In genomic region chr1:185062710-185063370, GRCh38 we compare ENCODE assay signal across 2 cellular contexts.
TF ChIP-seq lines count a peak whose summit lies in the region.

No MANE protein-coding gene starts in this region.

TF ChIP-seq in IMR-90, 13 proteins besides CTCF, POLR2A, EP300 and RAD21:
- TF ChIP-seq SMC3 (IDR thresholded peaks at IDR 0.05; ENCODE audit: low read depth, low read length): no peak
- no peak for TF ChIP-seq MXI1 (IDR thresholded peaks at IDR 0.05; ENCODE audit: borderline replicate concordance, low read depth, low read length)

TF ChIP-seq in GM12878, 131 proteins besides CTCF, POLR2A, EP300 and RAD21:
- TF ChIP-seq E2F8 (IDR thresholded peaks at IDR 0.05; ENCODE audit: low read depth, partially characterized antibody) (no peak), BCL3 (IDR thresholded peaks at IDR 0.05; ENCODE audit: borderline replicate concordance, insufficient read depth, low read depth, low read length, poor library complexity, severe bottlenecking) (peak; percentile 30), CREB1 (IDR thresholded peaks at IDR 0.05; ENCODE audit: low read depth) (peak; percentile 67; the same call in 1 of the 2 replicates)
